Comparison of ENCODE assay signal across 1 cellular context in genomic region chr11:67530282-67530592, GRCh38.
A peak's percentile ranks its signal among the peaks of the same experiment; 100 is the strongest.
TF ChIP-seq lines count a peak whose summit lies in the region.

No MANE protein-coding gene starts in this region.

TF ChIP-seq in K562, 482 proteins besides CTCF, POLR2A, EP300 and RAD21:
- peak; percentile 18; the same call in 1 of the 2 replicates for TF ChIP-seq CBFA2T3 (IDR thresholded peaks at IDR 0.05)
- peak; percentile 73 for TF ChIP-seq RBM25 (IDR thresholded peaks at IDR 0.05; ENCODE audit: low read depth, low read length, severe bottlenecking)
- peak; percentile 86 for TF ChIP-seq BCOR (IDR thresholded peaks at IDR 0.05)
- TF ChIP-seq, protein P1, sequence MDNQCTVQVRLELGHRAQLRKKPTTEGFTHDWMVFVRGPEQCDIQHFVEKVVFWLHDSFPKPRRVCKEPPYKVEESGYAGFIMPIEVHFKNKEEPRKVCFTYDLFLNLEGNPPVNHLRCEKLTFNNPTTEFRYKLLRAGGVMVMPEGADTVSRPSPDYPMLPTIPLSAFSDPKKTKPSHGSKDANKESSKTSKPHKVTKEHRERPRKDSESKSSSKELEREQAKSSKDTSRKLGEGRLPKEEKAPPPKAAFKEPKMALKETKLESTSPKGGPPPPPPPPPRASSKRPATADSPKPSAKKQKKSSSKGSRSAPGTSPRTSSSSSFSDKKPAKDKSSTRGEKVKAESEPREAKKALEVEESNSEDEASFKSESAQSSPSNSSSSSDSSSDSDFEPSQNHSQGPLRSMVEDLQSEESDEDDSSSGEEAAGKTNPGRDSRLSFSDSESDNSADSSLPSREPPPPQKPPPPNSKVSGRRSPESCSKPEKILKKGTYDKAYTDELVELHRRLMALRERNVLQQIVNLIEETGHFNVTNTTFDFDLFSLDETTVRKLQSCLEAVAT (IDR thresholded peaks at IDR 0.05), result no peak
- peak; percentile 13; the same call in 1 of the 2 replicates for TF ChIP-seq CBFA2T2 (conservative IDR thresholded peaks at IDR 0.05)
- TF ChIP-seq, protein P2, sequence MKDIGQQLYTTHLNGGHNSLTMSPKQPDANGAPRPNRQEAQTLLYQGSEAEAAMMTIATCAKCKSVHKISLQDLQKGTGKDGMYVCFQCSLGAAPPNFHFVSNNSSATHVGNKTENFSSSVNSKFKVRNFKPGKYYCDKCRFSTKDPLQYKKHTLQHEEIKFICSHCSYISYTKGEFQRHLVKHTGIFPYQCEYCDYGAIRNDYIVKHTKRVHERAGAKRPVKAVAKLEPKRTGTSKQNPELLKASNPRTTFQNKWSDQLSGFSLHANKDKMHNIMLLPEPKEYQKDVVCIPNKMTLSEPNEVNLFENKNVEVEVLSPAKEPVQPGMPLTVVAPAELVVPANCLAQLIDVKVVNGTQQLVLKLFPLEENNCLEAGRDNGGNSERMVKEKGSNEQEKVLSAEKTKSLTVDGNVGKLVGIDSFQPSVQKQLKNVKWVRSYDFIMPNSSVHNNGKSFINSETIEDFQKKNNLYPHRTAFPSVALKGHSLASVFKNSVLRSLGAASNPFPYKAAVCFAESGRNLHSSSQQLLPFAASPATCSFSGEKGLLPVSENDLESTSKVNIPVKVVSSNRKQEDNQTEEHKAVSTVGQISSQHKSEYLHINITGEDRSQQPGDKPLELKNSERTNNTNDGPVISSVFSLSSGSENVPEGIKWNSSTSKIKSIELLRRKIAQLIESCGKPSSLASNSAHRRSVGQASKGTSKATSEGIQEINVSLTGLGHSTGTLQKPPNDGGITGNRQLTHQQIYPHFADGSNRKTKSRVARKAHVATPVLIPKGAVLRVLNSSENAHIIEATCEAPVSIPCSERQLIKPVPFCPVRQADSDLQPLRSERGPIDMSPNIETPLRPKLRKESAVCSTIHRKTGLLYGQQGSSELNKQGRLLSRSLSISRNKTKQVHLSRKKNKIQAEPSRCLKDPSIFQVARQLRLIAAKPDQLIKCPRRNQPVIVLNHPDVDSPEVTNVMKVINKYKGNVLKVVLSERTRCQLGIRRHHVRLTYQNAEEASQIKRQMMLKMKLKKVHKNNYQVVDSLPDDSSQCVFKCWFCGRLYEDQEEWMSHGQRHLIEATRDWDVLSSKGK (CRISPR knock-in tag; IDR thresholded peaks at IDR 0.05), result no peak
- TF ChIP-seq KDM1A (IDR thresholded peaks at IDR 0.05), result peak; percentile 44 to 51; a peak in 3 of 4 replicates
- TF ChIP-seq PPARD (CRISPR knock-in tag; IDR thresholded peaks at IDR 0.05), result no peak
